In genomic region chr1:45305231-45305630, GRCh38 we compare ENCODE assay signal across 11 cellular contexts. TPM values are rescaled to one million over a fixed set of nuclear protein-coding genes. Genes with fewer than 3 reads are reported as not detected.
A peak's percentile ranks its signal among the peaks of the same experiment; 100 is the strongest.
DNase-seq lines count a peak whose midpoint lies in the region; ATAC-seq, FAIRE-seq and TF ChIP-seq lines count a peak whose summit lies in the region.
"Had no signal": no experiment of that assay in that cellular context is flagged by ENCODE, and none has a peak within 500 bp of the region (broad histone marks: within the 10 kb centered on the region; RNA-seq: fewer than 3 reads in every experiment).

No MANE protein-coding gene starts in this region.

- H3K4ac ChIP-seq in mesendoderm (ENCODE audit: low read depth, low read length), result no peak overlapping the region

- H3K27me3 ChIP-seq in BLaER1 treated with 17β-estradiol and CSF1 and Interleukin-3, amounts not matched to agents 10 nM and 100 nM, result no peaks in the 10 kb centered on the region
- no peaks in the 10 kb centered on the region for H3K27me3 ChIP-seq in mesendoderm (ENCODE audit: insufficient read depth, low read length, poor library complexity)

- POLR2A ChIA-PET in activated CD8-positive, alpha-beta T cell treated with anti-CD3 and anti-CD28 coated beads for 36 hours (lab: Charles Lee), result interaction anchor here (1.0 to 4.7 kb wide), 9 partner anchors 22 to 584 kb away, joined by 3 to 58 read pairs (median 7); partner anchors contain the start of genes HPDL, MUTYH, PLK3 and TOE1

- CTCF ChIA-PET in activated CD8-positive, alpha-beta T cell treated with anti-CD3 and anti-CD28 coated beads for 36 hours (lab: Charles Lee), result interaction anchor here (0.8 to 2.2 kb wide), 7 partner anchors 13 to 574 kb away, joined by 3 to 6 read pairs (median 4); partner anchors contain the start of gene RNU5D-1

- intact Hi-C loops in activated CD8-positive, alpha-beta T cell treated with anti-CD3 and anti-CD28 coated beads for 36 hours (cut with micrococcal nuclease), result loop anchor here (10.0 kb wide), 1 partner anchor 500 kb away; the partner anchor contains the start of genes BTBD19, DYNLT4 and PLK3

- DNase-seq in GM12891 (ENCODE audit: insufficient read length, low spot score) (no peak), mesendoderm (no peak), NCI-H2107 treated with DMSO at 0.1 percent for 48 hours (lab: John Stamatoyannopoulos, UW; ENCODE audit: unreplicated experiment) (no peak), NCI-H446 (lab: John Stamatoyannopoulos, UW) (no peak), foreskin fibroblast (no peak), iPS-NIHi11 (ENCODE audit: low spot score) (no peak)
- DNase-seq in activated CD8-positive, alpha-beta T cell treated with anti-CD3 and anti-CD28 coated beads for 36 hours, result no peak
- DNase-seq: activated naive CD4-positive, alpha-beta T cell treated with anti-CD3 and anti-CD28 coated beads, Interleukin-2, amount 50 U/mL, for 16 hours; MV-4-11 had no signal

- H3K23ac ChIP-seq in mesendoderm (ENCODE audit: low read length), result no peak overlapping the region

- no peaks in the 10 kb centered on the region for H3K79me1 ChIP-seq in mesendoderm (ENCODE audit: low read length)

- peak overlapping the region; percentile 98 for H3K27ac Mint-ChIP-seq in activated CD8-positive, alpha-beta T cell treated with anti-CD3 and anti-CD28 coated beads for 36 hours

- H3K4me3 ChIP-seq in BLaER1 treated with 17β-estradiol and CSF1 and Interleukin-3, amounts not matched to agents 10 nM and 100 nM, result peak overlapping the region in 1 of 10 experiments; percentile 63; a peak in 2 of 20 replicates
- H3K4me3 ChIP-seq in mesendoderm (ENCODE audit: low read length) (no peak overlapping the region), foreskin fibroblast (ENCODE audit: low read depth in 1 of 2, low read length in 2 of 2) (no peak overlapping the region)

- H4K20me1 ChIP-seq in BLaER1 treated with 17β-estradiol and CSF1 and Interleukin-3, amounts not matched to agents 10 nM and 100 nM, result no peaks in the 10 kb centered on the region

- H3K79me2 ChIP-seq in mesendoderm (ENCODE audit: control insufficient read depth, insufficient read depth, low read length), result no peaks in the 10 kb centered on the region

- no peak overlapping the region for H4K8ac ChIP-seq in mesendoderm (ENCODE audit: low read depth, low read length)

- peak overlapping the region in 7 of 11 experiments; percentile 89 to 95 (median 93); a peak in 12 of 22 replicates for H3K27ac ChIP-seq in BLaER1 treated with 17β-estradiol and CSF1 and Interleukin-3, amounts not matched to agents 10 nM and 100 nM
- no peak overlapping the region for H3K27ac ChIP-seq in mesendoderm (ENCODE audit: low read depth, low read length)

- no peaks in the 10 kb centered on the region for H3K27me3 Mint-ChIP-seq in activated CD8-positive, alpha-beta T cell treated with anti-CD3 and anti-CD28 coated beads for 36 hours

- no peaks in the 10 kb centered on the region for H3K9me3 Mint-ChIP-seq in activated CD8-positive, alpha-beta T cell treated with anti-CD3 and anti-CD28 coated beads for 36 hours

- no peak overlapping the region for H2BK5ac ChIP-seq in mesendoderm (ENCODE audit: low read length)

- no peak overlapping the region for H2BK15ac ChIP-seq in mesendoderm (replicated peaks; ENCODE audit: low read depth)

- peak overlapping the region; percentile 74 for H3K56ac ChIP-seq in mesendoderm (ENCODE audit: low read length)

- no peak for ATAC-seq in activated CD8-positive, alpha-beta T cell treated with anti-CD3 and anti-CD28 coated beads for 36 hours

- H4K5ac ChIP-seq in mesendoderm (ENCODE audit: low read length), result no peak overlapping the region

- H3K4me1 Mint-ChIP-seq in activated CD8-positive, alpha-beta T cell treated with anti-CD3 and anti-CD28 coated beads for 36 hours (ENCODE audit: low read depth), result peaks cover 40% of the 10 kb centered on the region

- peak overlapping the region in 7 of 11 experiments; percentile 85 to 94 (median 92); a peak in 9 of 22 replicates for H3K9ac ChIP-seq in BLaER1 treated with 17β-estradiol and CSF1 and Interleukin-3, amounts not matched to agents 10 nM and 100 nM
- H3K9ac ChIP-seq in mesendoderm (ENCODE audit: low read length), result no peak overlapping the region

- no peak for TF ChIP-seq POLR2A in GM12891 (IDR thresholded peaks at IDR 0.05; ENCODE audit: low read depth, low read length)

- H3K4me2 ChIP-seq in BLaER1 treated with 17β-estradiol and CSF1 and Interleukin-3, amounts not matched to agents 10 nM and 100 nM, result peak overlapping the region; percentile 89 to 99 (median 93)
- H3K4me2 ChIP-seq in mesendoderm (ENCODE audit: low read length), result no peak overlapping the region

- TF ChIP-seq CTCF in activated CD8-positive, alpha-beta T cell treated with anti-CD3 and anti-CD28 coated beads for 36 hours (IDR thresholded peaks at IDR 0.05), result no peak
- TF ChIP-seq CTCF in foreskin fibroblast (IDR thresholded peaks at IDR 0.05; ENCODE audit: low read depth, low read length), result no peak

- no peaks in the 10 kb centered on the region for H3K9me3 ChIP-seq in BLaER1 treated with 17β-estradiol and CSF1 and Interleukin-3, amounts not matched to agents 10 nM and 100 nM (replicated peaks in 1 of 11)

- no peaks in the 10 kb centered on the region for H3K36me3 ChIP-seq in BLaER1 treated with 17β-estradiol and CSF1 and Interleukin-3, amounts not matched to agents 10 nM and 100 nM
- H3K36me3 ChIP-seq in mesendoderm (ENCODE audit: control insufficient read depth, insufficient read depth, low read length), result no peaks in the 10 kb centered on the region

- peak overlapping the region; percentile 91 for H3K4me3 Mint-ChIP-seq in activated CD8-positive, alpha-beta T cell treated with anti-CD3 and anti-CD28 coated beads for 36 hours

- peaks cover 5% of the 10 kb centered on the region for H3K36me3 Mint-ChIP-seq in activated CD8-positive, alpha-beta T cell treated with anti-CD3 and anti-CD28 coated beads for 36 hours (ENCODE audit: low read depth)

- H3K4me1 ChIP-seq in BLaER1 treated with 17β-estradiol and CSF1 and Interleukin-3, amounts not matched to agents 10 nM and 100 nM, result peaks cover 32 to 66% (median 58%) of the 10 kb centered on the region in 10 experiments
- H3K4me1 ChIP-seq in mesendoderm (ENCODE audit: control insufficient read depth, low read depth, low read length), result peaks cover 13% of the 10 kb centered on the region

- no CpG with 5 or more reads among the region's 10 CpGs for WGBS in mesendoderm (ENCODE audit: extremely low coverage, insufficient coverage, low lambda C conversion rate)

- FAIRE-seq in GM12891 (lab: Jason Lieb, UNC), result peak; percentile 51
- FAIRE-seq: colon had no signal

- H2AK5ac ChIP-seq in mesendoderm (ENCODE audit: low read length), result no peak overlapping the region

- H3K18ac ChIP-seq in mesendoderm (ENCODE audit: low read length), result no peak overlapping the region

- H2BK120ac ChIP-seq in mesendoderm (ENCODE audit: low read depth, low read length), result no peak overlapping the region

TF ChIP-seq in GM12891, 5 proteins besides CTCF, POLR2A, EP300 and RAD21:
- no peak for TF ChIP-seq PAX5 (IDR thresholded peaks at IDR 0.05; ENCODE audit: insufficient read depth, low read length, severe bottlenecking)
- TF ChIP-seq POU2F2 (IDR thresholded peaks at IDR 0.05; ENCODE audit: low read depth, low read length), result no peak
- TF ChIP-seq POLR2AphosphoS5 (IDR thresholded peaks at IDR 0.05; ENCODE audit: low read depth, low read length), result no peak
- TF ChIP-seq SPI1 (IDR thresholded peaks at IDR 0.05; ENCODE audit: low read depth, low read length), result no peak
- 0 out of 2 replicates have a peak, but pooled peaks have one; percentile 4 for TF ChIP-seq TAF1 (IDR thresholded peaks at IDR 0.05; ENCODE audit: low read depth, low read length)

RNA-seq across cellular contexts. Expression of gene HPDL, which starts 21.5 kb away (rescaled TPM):
- polyA plus RNA-seq in GM12891 (2012; ENCODE audit: low read depth, missing spikeins), result 8.5 TPM
- total RNA-seq in activated CD8-positive, alpha-beta T cell treated with anti-CD3 and anti-CD28 coated beads for 36 hours, result 10 to 100 TPM; 37.5 to 39.8 TPM
- polyA plus RNA-seq in mesendoderm (2013, experiment 1 of 2), result 39.3 TPM
- 37.9 TPM for polyA plus RNA-seq in mesendoderm (2013, experiment 2 of 2)

RNA-seq across cellular contexts. Expression of gene TOE1, which starts 34.7 kb away (rescaled TPM):
- 15.6 TPM for polyA plus RNA-seq in GM12891 (2012; ENCODE audit: low read depth, missing spikeins)
- 10 to 100 TPM; 25.7 to 28.1 TPM for total RNA-seq in activated CD8-positive, alpha-beta T cell treated with anti-CD3 and anti-CD28 coated beads for 36 hours
- polyA plus RNA-seq in mesendoderm (2013, experiment 1 of 2), result 20.5 TPM
- polyA plus RNA-seq in mesendoderm (2013, experiment 2 of 2), result 19.4 TPM

RNA-seq across cellular contexts. Expression of gene MUTYH, which starts 35.0 kb away (rescaled TPM):
- polyA plus RNA-seq in GM12891 (2012; ENCODE audit: low read depth, missing spikeins), result 20.9 TPM
- total RNA-seq in activated CD8-positive, alpha-beta T cell treated with anti-CD3 and anti-CD28 coated beads for 36 hours, result 10 to 100 TPM; 51.4 to 54.5 TPM
- polyA plus RNA-seq in mesendoderm (2013, experiment 1 of 2), result 24.4 TPM
- polyA plus RNA-seq in mesendoderm (2013, experiment 2 of 2), result 25.6 TPM
